Comparison of ENCODE assay signal across 18 cellular contexts in genomic region chr6:83308833-83309232, GRCh38.
A peak's percentile ranks its signal among the peaks of the same experiment; 100 is the strongest.
DNase-seq lines count a peak whose midpoint lies in the region; ATAC-seq, FAIRE-seq and TF ChIP-seq lines count a peak whose summit lies in the region.
"Had no signal": no experiment of that assay in that cellular context is flagged by ENCODE, and none has a peak within 500 bp of the region (broad histone marks: within the 10 kb centered on the region; RNA-seq: fewer than 3 reads in every experiment).

No MANE protein-coding gene starts in this region.

- no peaks in the 10 kb centered on the region for H3K9me3 Mint-ChIP-seq in stimulated activated naive B cell treated with anti-CD40 and anti-IgM and Interleukin-4, amounts not matched to agents 10 μg/mL and 1 μg/mL and 100 μg/mL, for 72 hours
- H3K9me3 Mint-ChIP-seq: CD4-positive, alpha-beta T cell had no signal

- no peak for ATAC-seq in stimulated activated naive B cell treated with anti-CD40 and anti-IgM and Interleukin-4, amounts not matched to agents 10 μg/mL and 1 μg/mL and 100 μg/mL, for 72 hours (replicated peaks)
- ATAC-seq in left ventricle myocardium superior: no peak

- intact Hi-C loops in mammary epithelial cell (cut with micrococcal nuclease) (no loop called here), left ventricle myocardium superior (cut with micrococcal nuclease) (no loop called here)

- H3K4me1 ChIP-seq in mammary epithelial cell (ENCODE audit: insufficient read depth, low read length) (peaks cover 14% of the 10 kb centered on the region), keratinocyte (ENCODE audit: control insufficient read depth, extremely low read depth, insufficient read depth, low read length) (peaks cover 22% of the 10 kb centered on the region)

- no peaks in the 10 kb centered on the region for H3K27me3 Mint-ChIP-seq in stimulated activated naive B cell treated with anti-CD40 and anti-IgM and Interleukin-4, amounts not matched to agents 10 μg/mL and 1 μg/mL and 100 μg/mL, for 72 hours

- DNase-seq in activated gamma-delta T cell treated with Interleukin-2 at 50 U/mL for 16 hours: peak; percentile 4
- DNase-seq in activated gamma-delta T cell (lab: John Stamatoyannopoulos, UW): no peak
- no peak for DNase-seq in mammary epithelial cell
- no peak for DNase-seq in keratinocyte (ENCODE audit: low read depth, low spot score)
- no peak for DNase-seq in stimulated activated naive B cell treated with anti-CD40 and anti-IgM and Interleukin-4, amounts not matched to agents 10 μg/mL and 1 μg/mL and 100 μg/mL, for 72 hours
- DNase-seq in left ventricle myocardium superior: no peak
- DNase-seq in NCI-H446 (lab: John Stamatoyannopoulos, UW): no peak
- DNase-seq in NCI-H524 treated with DMSO at 0.1 percent for 48 hours (lab: John Stamatoyannopoulos, UW): no peak
- DNase-seq: CD4-positive, alpha-beta T cell; DMS79; NCI-H1105; NCI-H2081; NCI-H774; SHP77 had no signal

- H3K9me3 ChIP-seq in mammary epithelial cell (replicated peaks; ENCODE audit: insufficient read depth, low read length): no peaks in the 10 kb centered on the region
- no peaks in the 10 kb centered on the region for H3K9me3 ChIP-seq in keratinocyte (ENCODE audit: control insufficient read depth, low read depth, low read length)

- FAIRE-seq in keratinocyte (lab: Jason Lieb, UNC): no peak
- FAIRE-seq: D721Med, RCC 7860 had no signal

- H3K4me1 Mint-ChIP-seq in stimulated activated naive B cell treated with anti-CD40 and anti-IgM and Interleukin-4, amounts not matched to agents 10 μg/mL and 1 μg/mL and 100 μg/mL, for 72 hours: no peaks in the 10 kb centered on the region
- H3K4me1 Mint-ChIP-seq: B cell had no signal

- dilution Hi-C loops in mammary epithelial cell (cut with HindIII; ENCODE audit: low sequenced_read_pairs): no loop called here
- dilution Hi-C loops in keratinocyte (cut with MboI; ENCODE audit: extremely low pct_ligation_motif_present, low sequenced_read_pairs): no loop called here

- H3K4me2 ChIP-seq in mammary epithelial cell (ENCODE audit: insufficient read depth, low read depth, low read length): peak overlapping the region; percentile 49
- peak overlapping the region; percentile 58 for H3K4me2 ChIP-seq in keratinocyte (ENCODE audit: control insufficient read depth, extremely low read depth, insufficient read depth, low read depth, low read length)

- H3K79me2 ChIP-seq in mammary epithelial cell (ENCODE audit: insufficient read depth, low read length) (no peaks in the 10 kb centered on the region), keratinocyte (ENCODE audit: control insufficient read depth, insufficient read depth, low read length) (no peaks in the 10 kb centered on the region)

- no peak overlapping the region for H3K4me3 Mint-ChIP-seq in stimulated activated naive B cell treated with anti-CD40 and anti-IgM and Interleukin-4, amounts not matched to agents 10 μg/mL and 1 μg/mL and 100 μg/mL, for 72 hours
- H3K4me3 Mint-ChIP-seq: B cell; CD4-positive, alpha-beta T cell had no signal

- no peaks in the 10 kb centered on the region for H3K27me3 ChIP-seq in mammary epithelial cell (ENCODE audit: insufficient read depth, low read length)
- no peaks in the 10 kb centered on the region for H3K27me3 ChIP-seq in keratinocyte (ENCODE audit: control insufficient read depth, extremely low read depth, insufficient read depth, low read length)

- no peaks in the 10 kb centered on the region for H3K36me3 Mint-ChIP-seq in stimulated activated naive B cell treated with anti-CD40 and anti-IgM and Interleukin-4, amounts not matched to agents 10 μg/mL and 1 μg/mL and 100 μg/mL, for 72 hours

- CTCF ChIA-PET in mammary epithelial cell (lab: Charles Lee; ENCODE audit: low non-redundant PET): no interaction called here

- TF ChIP-seq CTCF in mammary epithelial cell (conservative IDR thresholded peaks at IDR 0.05 in 1 of 2, IDR thresholded peaks at IDR 0.05 in 1 of 2; ENCODE audit: extremely low read depth in 1 of 2, insufficient read depth in 1 of 2, low read depth in 1 of 2, low read length in 2 of 2) (no peak), keratinocyte (optimal IDR thresholded peaks at IDR 0.05 in 1 of 3, IDR thresholded peaks at IDR 0.05 in 1 of 3, conservative IDR thresholded peaks at IDR 0.05 in 1 of 3; ENCODE audit: extremely low read depth in 1 of 3, insufficient read depth in 2 of 3, low read length in 3 of 3) (no peak)

- in situ Hi-C loops in mammary epithelial cell (cut with MboI; ENCODE audit: low sequenced_read_pairs in 2 of 2): no loop called here

- no peak overlapping the region for H3K27ac Mint-ChIP-seq in stimulated activated naive B cell treated with anti-CD40 and anti-IgM and Interleukin-4, amounts not matched to agents 10 μg/mL and 1 μg/mL and 100 μg/mL, for 72 hours
- H3K27ac Mint-ChIP-seq: B cell; CD4-positive, alpha-beta T cell had no signal

- peak overlapping the region; percentile 45 for H2AFZ ChIP-seq in mammary epithelial cell (ENCODE audit: low read depth, low read length)
- peak overlapping the region; percentile 48 for H2AFZ ChIP-seq in keratinocyte (ENCODE audit: control insufficient read depth, low read length)

- BruUV-seq in mammary epithelial cell (replicated peaks; lab: Mats Ljungman, UMichigan): no TSS peak

- no peak overlapping the region for H3K9ac ChIP-seq in mammary epithelial cell (ENCODE audit: insufficient read depth, low read length)
- no peak overlapping the region for H3K9ac ChIP-seq in keratinocyte (ENCODE audit: control insufficient read depth, extremely low read depth, insufficient read depth, low read length)

- no peaks in the 10 kb centered on the region for H4K20me1 ChIP-seq in mammary epithelial cell (ENCODE audit: insufficient read depth, low read length)
- H4K20me1 ChIP-seq in keratinocyte (ENCODE audit: control insufficient read depth, extremely low read depth, insufficient read depth, low read length): no peaks in the 10 kb centered on the region

- H3K4me3 ChIP-seq in mammary epithelial cell (replicated peaks in 1 of 3; ENCODE audit: insufficient read depth in 1 of 3, low read depth in 2 of 3, low read length in 3 of 3) (no peak overlapping the region), keratinocyte (ENCODE audit: control insufficient read depth in 2 of 3, extremely low read depth in 1 of 3, insufficient read depth in 2 of 3, low read depth in 1 of 3, low read length in 3 of 3) (peak overlapping the region in 1 of 3 experiments; percentile 21)

- H3K9me1 ChIP-seq in keratinocyte (ENCODE audit: control insufficient read depth, extremely low read depth, insufficient read depth, low read length): no peaks in the 10 kb centered on the region

- H3K27ac ChIP-seq in mammary epithelial cell (ENCODE audit: insufficient read depth, low read depth, low read length) (peak overlapping the region; percentile 32), keratinocyte (ENCODE audit: control insufficient read depth, insufficient read depth, low read length) (peak overlapping the region; percentile 24)
- H3K27ac ChIP-seq: 22Rv1 had no signal

- H3K36me3 ChIP-seq in mammary epithelial cell (ENCODE audit: insufficient read depth, low read length) (no peaks in the 10 kb centered on the region), keratinocyte (ENCODE audit: control insufficient read depth in 2 of 2, extremely low read depth in 1 of 2, insufficient read depth in 2 of 2, low read length in 2 of 2) (peaks cover 0 to 2% of the 10 kb centered on the region in 2 experiments)
